Comparison of ENCODE assay signal across 8 cellular contexts in the genomic region with DNA sequence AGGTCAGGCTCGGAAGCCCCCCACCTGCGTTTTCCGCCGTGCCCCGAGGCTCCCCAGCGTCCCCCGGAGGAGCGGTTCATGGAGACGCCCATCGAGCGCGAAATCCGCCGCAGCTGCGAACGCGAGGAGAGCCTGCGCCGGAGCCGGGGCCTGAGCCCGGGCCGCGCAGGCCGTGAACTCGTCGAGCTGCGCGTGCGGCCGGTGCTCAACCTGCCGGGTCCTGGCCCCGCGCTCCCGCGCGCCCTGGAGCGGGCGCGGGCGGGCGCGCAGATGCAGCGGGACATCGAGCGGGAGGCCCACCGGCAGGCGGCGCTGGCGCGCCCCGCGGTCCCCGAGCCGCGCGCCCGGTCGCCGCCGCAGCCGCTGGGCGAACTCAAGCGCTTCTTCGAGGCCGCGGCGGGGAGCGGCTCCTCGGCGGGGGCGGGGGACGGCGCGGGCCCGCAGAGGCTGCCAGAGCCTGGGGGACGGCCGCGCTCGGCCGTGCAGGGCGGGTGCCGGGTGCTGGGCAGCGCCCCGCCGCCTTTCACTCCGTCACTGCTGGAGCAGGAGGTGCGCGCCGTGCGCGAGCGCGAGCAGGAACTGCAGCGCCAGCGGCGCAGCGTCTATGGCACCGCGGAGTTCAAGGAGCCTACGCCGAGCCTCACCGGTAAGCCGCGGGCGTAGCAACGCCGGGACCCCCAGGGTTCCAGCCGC. TPM values are rescaled to one million over a fixed set of nuclear protein-coding genes. Genes with fewer than 3 reads are reported as not detected.
DNase-seq lines count a peak whose midpoint lies in the region; ATAC-seq and TF ChIP-seq lines count a peak whose summit lies in the region.

No MANE protein-coding gene starts in this region.

- H3K4me3 Mint-ChIP-seq in activated B cell treated with CpG ODN at 0.5 μM for 24 hours, result peak overlapping the region; percentile 86

- H3K9me3 ChIP-seq in ES-I3 (ENCODE audit: control insufficient read depth, insufficient read depth, low read length), result no peaks in the 10 kb centered on the region
- H3K9me3 ChIP-seq in HCT116 (ENCODE audit: control insufficient read depth in 1 of 2, insufficient read depth in 1 of 2, low read depth in 1 of 2, low read length in 2 of 2), result no peaks in the 10 kb centered on the region; a peak in 1 of 4 replicates

- intact Hi-C loops in HCT116 (cut with micrococcal nuclease) (loop anchor here (1.0 to 10.0 kb wide), 3 partner anchors 39 to 289 kb away; partner anchors contain the start of genes BRME1 and CC2D1A), activated B cell treated with CpG ODN at 0.5 μM for 24 hours (cut with micrococcal nuclease) (loop anchor here (1.0 to 10.0 kb wide), 6 partner anchors 18 to 401 kb away; partner anchors contain the start of genes ASF1B and PTGER1)

- no peak for TF ChIP-seq POLR2A in HCT116 (IDR thresholded peaks at IDR 0.05; ENCODE audit: borderline replicate concordance, extremely low read depth, insufficient read depth, insufficient read length)

- no peaks in the 10 kb centered on the region for H3K9me3 Mint-ChIP-seq in activated B cell treated with CpG ODN at 0.5 μM for 24 hours

- no peaks in the 10 kb centered on the region for H3K79me2 ChIP-seq in HCT116 (ENCODE audit: insufficient read depth, low read length)

- CTCF ChIA-PET in HCT116 (lab: Charles Lee), result interaction anchor here (0.7 to 6.6 kb wide), 9 partner anchors 14 to 201 kb away, joined by 3 to 83 read pairs (median 5); partner anchors contain the start of genes ASF1B and PALM3
- CTCF ChIA-PET in activated B cell treated with CpG ODN at 0.5 μM for 24 hours (lab: Charles Lee), result interaction anchor here (0.6 to 4.8 kb wide), 15 partner anchors 9 to 342 kb away, joined by 3 to 42 read pairs (median 4); partner anchors contain the start of genes ASF1B, BRME1 and CC2D1A

- H3K9me2 ChIP-seq in HCT116 (ENCODE audit: insufficient read depth), result no peaks in the 10 kb centered on the region

- no peak overlapping the region for H3K27ac Mint-ChIP-seq in activated B cell treated with CpG ODN at 0.5 μM for 24 hours

- TF ChIP-seq CTCF in HCT116 (IDR thresholded peaks at IDR 0.05 in 2 of 3, conservative IDR thresholded peaks at IDR 0.05 in 1 of 3; ENCODE audit: borderline replicate concordance in 1 of 3, insufficient read depth in 1 of 3, low read depth in 2 of 3, low read length in 2 of 3) (peak in 2 of 3 experiments; percentile 19 to 22; a peak in 2 of 6 replicates), activated B cell treated with CpG ODN at 0.5 μM for 24 hours (IDR thresholded peaks at IDR 0.05) (no peak), kidney epithelial cell (IDR thresholded peaks at IDR 0.05; ENCODE audit: insufficient read depth, low read length, poor library complexity, severe bottlenecking) (no peak)

- H3K4me1 ChIP-seq in ES-I3 (ENCODE audit: insufficient read depth, low read length), result no peaks in the 10 kb centered on the region; the same call in 1 of the 2 replicates
- peaks cover 17 to 41% of the 10 kb centered on the region in 2 experiments for H3K4me1 ChIP-seq in HCT116 (ENCODE audit: control insufficient read depth in 1 of 2, insufficient read depth in 2 of 2, low read length in 2 of 2)

- no peaks in the 10 kb centered on the region for H3K27me3 Mint-ChIP-seq in activated B cell treated with CpG ODN at 0.5 μM for 24 hours

- peak overlapping the region; percentile 80 for H3K27ac ChIP-seq in HCT116 (ENCODE audit: low read depth, low read length)

- no peaks in the 10 kb centered on the region for H4K20me1 ChIP-seq in HCT116 (ENCODE audit: insufficient read depth)

- TF ChIP-seq RAD21 in HCT116 (IDR thresholded peaks at IDR 0.05; ENCODE audit: low read depth), result no peak

- H3K36me3 ChIP-seq in ES-I3 (ENCODE audit: insufficient read depth, low read length), result no peaks in the 10 kb centered on the region
- no peaks in the 10 kb centered on the region for H3K36me3 ChIP-seq in HCT116 (ENCODE audit: control insufficient read depth in 1 of 2, insufficient read depth in 2 of 2, low read length in 2 of 2)
- H3K36me3 ChIP-seq in kidney epithelial cell (ENCODE audit: control insufficient read depth, insufficient read depth, low read length), result no peaks in the 10 kb centered on the region

- H3K36me3 Mint-ChIP-seq in activated B cell treated with CpG ODN at 0.5 μM for 24 hours (ENCODE audit: low read depth), result no peaks in the 10 kb centered on the region

- DNase-seq in HCT116 (ENCODE audit: low read depth, low spot score) (no peak), NCI-H146 treated with DMSO at 0.1 percent for 48 hours (lab: John Stamatoyannopoulos, UW; ENCODE audit: unreplicated experiment) (peak; percentile 64), activated B cell treated with CpG ODN at 0.5 μM for 24 hours (peak; percentile 88), cerebellar cortex (ENCODE audit: low spot score) (peak; percentile 69), kidney epithelial cell (ENCODE audit: low read depth) (no peak)
- DNase-seq in stimulated activated CD4-positive, alpha-beta T cell treated with anti-CD3 and anti-CD28 coated beads, Interleukin-15, amount 100 ng/mL, for 24 hours, result peak; percentile 83

- H3K4me3 ChIP-seq in HCT116 (replicated peaks in 1 of 2; ENCODE audit: low read depth in 1 of 2, low read length in 2 of 2) (peak overlapping the region; percentile 66 to 72), kidney epithelial cell (ENCODE audit: low read depth, low read length) (peak overlapping the region; percentile 78)

- BruUV-seq in HCT116 (replicated peaks; lab: Mats Ljungman, UMichigan), result no TSS peak

- RAD21 ChIA-PET in HCT116 (lab: Charles Lee; ENCODE audit: low non-redundant PET in 1 of 2, low total read pairs in 2 of 2, uncharacterized antibody in 2 of 2, unreplicated experiment in 2 of 2), result no interaction called here

- H3K9ac ChIP-seq in ES-I3 (ENCODE audit: low read depth, low read length) (peak overlapping the region; percentile 74; the same call in 1 of the 2 replicates), HCT116 (ENCODE audit: low read length) (peak overlapping the region; percentile 63)

- peaks cover 19% of the 10 kb centered on the region for H3K4me1 Mint-ChIP-seq in activated B cell treated with CpG ODN at 0.5 μM for 24 hours

- H3K27me3 ChIP-seq in HCT116 (ENCODE audit: insufficient read depth, low read length) (no peaks in the 10 kb centered on the region), kidney epithelial cell (ENCODE audit: control insufficient read depth, insufficient read depth, low read length) (no peaks in the 10 kb centered on the region)

- peak; percentile 64 for ATAC-seq in HCT116
- peak; percentile 66 for ATAC-seq in activated B cell treated with CpG ODN at 0.5 μM for 24 hours (ENCODE audit: low read depth)
- ATAC-seq in GM21447 (IDR thresholded peaks at IDR 0.05; ENCODE audit: unreplicated experiment), result no peak

- POLR2A ChIA-PET in HCT116 (lab: Charles Lee) (no interaction called here), activated B cell treated with CpG ODN at 0.5 μM for 24 hours (lab: Charles Lee) (interaction anchor here (0.5 to 3.1 kb wide), 7 partner anchors 8 to 602 kb away, joined by 3 to 11 read pairs (median 6); partner anchors contain the start of genes DCAF15 and IL27RA)

- peak overlapping the region; percentile 7 for H2AFZ ChIP-seq in HCT116 (ENCODE audit: low read depth, low read length, poor library complexity, severe bottlenecking)

- peak overlapping the region; percentile 99 for H3K4me2 ChIP-seq in HCT116 (ENCODE audit: low read length)

TF ChIP-seq in HCT116, 20 proteins besides CTCF, POLR2A, EP300 and RAD21:
- TF ChIP-seq ZFX (IDR thresholded peaks at IDR 0.05) (peak; percentile 64), ZNF274 (IDR thresholded peaks at IDR 0.05; ENCODE audit: low read depth, low read length) (no peak), SRF (IDR thresholded peaks at IDR 0.05; ENCODE audit: low read depth) (no peak), JUND (IDR thresholded peaks at IDR 0.05) (no peak)
- TF ChIP-seq, protein P1, sequence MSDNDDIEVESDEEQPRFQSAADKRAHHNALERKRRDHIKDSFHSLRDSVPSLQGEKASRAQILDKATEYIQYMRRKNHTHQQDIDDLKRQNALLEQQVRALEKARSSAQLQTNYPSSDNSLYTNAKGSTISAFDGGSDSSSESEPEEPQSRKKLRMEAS (IDR thresholded peaks at IDR 0.05), result peak; percentile 38; the same call in 1 of the 2 replicates

RNA-seq across cellular contexts. Expression of gene MISP3, which starts 0.8 kb away (rescaled TPM):
- total RNA-seq in HCT116 (2021; ENCODE audit: unreplicated experiment), result 5.2 TPM
- 3.8 and 5.6 TPM in 2 replicates for polyA plus RNA-seq in HCT116 (2012)
- 0.15 and 0.18 TPM in 2 replicates for total RNA-seq in activated B cell treated with CpG ODN at 0.5 μM for 24 hours
- 0.68 and 1.5 TPM in 2 replicates for total RNA-seq in kidney epithelial cell

RNA-seq across cellular contexts. Expression of gene PALM3, which starts 11.5 kb away (rescaled TPM):
- 3.3 TPM for total RNA-seq in HCT116 (2021; ENCODE audit: unreplicated experiment)
- 1.3 and 2.6 TPM in 2 replicates for polyA plus RNA-seq in HCT116 (2012)
- not detected in 2 replicates for total RNA-seq in activated B cell treated with CpG ODN at 0.5 μM for 24 hours
- total RNA-seq in kidney epithelial cell, result not detected in 2 replicates

RNA-seq across cellular contexts. Expression of gene C19orf67, which starts 12.2 kb away (rescaled TPM):
- total RNA-seq in HCT116 (2021; ENCODE audit: unreplicated experiment) (not detected), activated B cell treated with CpG ODN at 0.5 μM for 24 hours (not detected in 2 replicates), kidney epithelial cell (not detected in 2 replicates)
- polyA plus RNA-seq in HCT116 (2012), result not detected in 2 replicates

RNA-seq across cellular contexts. Expression of gene SAMD1, which starts 17.2 kb away (rescaled TPM):
- total RNA-seq in HCT116 (2021; ENCODE audit: unreplicated experiment), result 62.9 TPM
- 36.9 and 39.2 TPM in 2 replicates for polyA plus RNA-seq in HCT116 (2012)
- 32.7 and 36.0 TPM in 2 replicates for total RNA-seq in activated B cell treated with CpG ODN at 0.5 μM for 24 hours
- total RNA-seq in kidney epithelial cell, result 21.8 and 42.0 TPM in 2 replicates

RNA-seq across cellular contexts. Expression of gene IL27RA, which starts 41.8 kb away (rescaled TPM):
- total RNA-seq in HCT116 (2021; ENCODE audit: unreplicated experiment), result 18.3 TPM
- polyA plus RNA-seq in HCT116 (2012), result 13.6 and 17.7 TPM in 2 replicates
- 34.5 and 34.6 TPM in 2 replicates for total RNA-seq in activated B cell treated with CpG ODN at 0.5 μM for 24 hours
- total RNA-seq in kidney epithelial cell, result 4.1 and 7.5 TPM in 2 replicates

Comparison
In these comparisons a context has a peak if more than half of its experiments do, and no peak if none do; other contexts are left out.
1. DNase-seq: peak in NCI-H146 treated with DMSO at 0.1 percent for 48 hours (single experiment), activated B cell treated with CpG ODN at 0.5 μM for 24 hours (single experiment), cerebellar cortex (single experiment) and stimulated activated CD4-positive, alpha-beta T cell treated with anti-CD3 and anti-CD28 coated beads, Interleukin-15, amount 100 ng/mL, for 24 hours (single experiment); none in HCT116 (single experiment) and kidney epithelial cell (single experiment).
2. CTCF ChIP-seq: peak in HCT116 (2 of 3); none in activated B cell treated with CpG ODN at 0.5 μM for 24 hours (single experiment) and kidney epithelial cell (single experiment).